ENCODE assay signal across 8 cellular contexts in the genomic region with DNA sequence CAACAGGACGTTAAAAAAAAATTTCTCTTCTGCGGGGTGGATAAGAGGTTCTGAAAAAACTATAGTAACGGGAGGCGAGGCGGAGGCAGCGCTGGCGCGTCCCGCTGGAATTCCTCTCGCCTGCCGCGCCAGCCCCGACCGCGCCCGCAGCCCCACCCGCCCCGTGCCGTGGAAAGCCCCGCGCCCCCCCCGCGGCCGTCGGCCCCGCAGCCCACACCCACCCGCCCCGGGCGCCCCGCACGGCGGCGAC. TPM values are rescaled to one million over a fixed set of nuclear protein-coding genes. Genes with fewer than 3 reads are reported as not detected.
DNase-seq lines count a peak whose midpoint lies in the region; ATAC-seq, FAIRE-seq and TF ChIP-seq lines count a peak whose summit lies in the region.

No MANE protein-coding gene starts in this region.

- H3K9me3 ChIP-seq in OCI-LY7 (ENCODE audit: low read length) (no peaks in the 10 kb centered on the region), pancreas (no peaks in the 10 kb centered on the region)

- peak overlapping the region; percentile 72 for H3K4me3 ChIP-seq in OCI-LY7 (ENCODE audit: low read depth, low read length, poor library complexity, severe bottlenecking)
- H3K4me3 ChIP-seq in pancreas, result peak overlapping the region; percentile 70 to 89 (median 84)

- ATAC-seq in GM21528 (IDR thresholded peaks at IDR 0.05; ENCODE audit: low FRiP score, unreplicated experiment) (peak; percentile 31), esophagus mucosa (peak; percentile 45), pancreas (peak; percentile 16 to 29 (median 28))

- H2AFZ ChIP-seq in OCI-LY7 (ENCODE audit: low read length), result peak overlapping the region; percentile 67; the same call in 1 of the 2 replicates

- peak overlapping the region; percentile 18 to 97 (median 90) for H3K27ac Mint-ChIP-seq in CD14-positive monocyte

- H3K27me3 Mint-ChIP-seq in CD14-positive monocyte (ENCODE audit: low read depth in 3 of 3), result peaks cover 0 to 3% (median 2%) of the 10 kb centered on the region in 3 donors

- peak overlapping the region; percentile 65; the same call in 1 of the 2 replicates for H3K4me2 ChIP-seq in OCI-LY7 (ENCODE audit: low read length)

- peak overlapping the region; percentile 48 to 67 for H3K4me3 Mint-ChIP-seq in CD14-positive monocyte

- H3K4me1 ChIP-seq in OCI-LY7 (ENCODE audit: insufficient read depth, low read length, poor library complexity, severe bottlenecking), result peaks cover 18% of the 10 kb centered on the region
- H3K4me1 ChIP-seq in pancreas, result peaks cover 0 to 18% (median 11%) of the 10 kb centered on the region in 3 donors

- no peaks in the 10 kb centered on the region for H3K36me3 ChIP-seq in OCI-LY7 (ENCODE audit: insufficient read depth, low read length)
- H3K36me3 ChIP-seq in pancreas, result no peaks in the 10 kb centered on the region

- FAIRE-seq in pancreas (lab: Jason Lieb, UNC), result no peak

- no TSS peak for BruUV-seq in OCI-LY7 (replicated peaks; lab: Mats Ljungman, UMichigan)

- CTCF ChIA-PET in OCI-LY7 (lab: Charles Lee; ENCODE audit: unreplicated experiment), result no interaction called here

- DNase-seq in CD14-positive monocyte (ENCODE audit: low spot score), result no peak
- DNase-seq in OCI-LY7 (ENCODE audit: low spot score), result no peak
- DNase-seq in pancreas, result no peak
- no peak for DNase-seq in NCI-H128 (lab: John Stamatoyannopoulos, UW; ENCODE audit: unreplicated experiment)
- DNase-seq in GM10266 (ENCODE audit: extremely low spot score), result no peak
- no peak for DNase-seq in DMS79 (lab: John Stamatoyannopoulos, UW)

- WGBS in pancreas, 2 donors, result 0% methylated on average over 2 to 33 of the region's 33 CpGs

- peaks cover 0 to 3% (median 0%) of the 10 kb centered on the region in 7 donors for H3K9me3 Mint-ChIP-seq in CD14-positive monocyte

- peaks cover 35% of the 10 kb centered on the region for H3K79me2 ChIP-seq in OCI-LY7 (ENCODE audit: insufficient read depth, low read depth, low read length)

- intact Hi-C loops in CD14-positive monocyte (cut with micrococcal nuclease) (loop anchor here in 1 of 2 donors (5.0 kb wide), 1 partner anchor 57 kb away; no protein-coding TSS in a partner anchor), OCI-LY7 (cut with micrococcal nuclease; ENCODE audit: unreplicated experiment) (loop anchor here (5.0 kb wide), 1 partner anchor 687 kb away; a partner anchor contains a TSS), pancreas (cut with DNase I) (no loop called here)

- H3K36me3 Mint-ChIP-seq in CD14-positive monocyte, result peaks cover 4 to 11% of the 10 kb centered on the region in 2 donors

- H3K4me1 Mint-ChIP-seq in CD14-positive monocyte, result peaks cover 32% of the 10 kb centered on the region

- POLR2A ChIA-PET in OCI-LY7 (lab: Charles Lee), result no interaction called here

- peak overlapping the region; percentile 74 for H3K27ac ChIP-seq in OCI-LY7 (ENCODE audit: low read depth, low read length, poor library complexity, severe bottlenecking)
- peak overlapping the region; percentile 94 to 100 (median 100) for H3K27ac ChIP-seq in pancreas

- no peak for TF ChIP-seq CTCF in CD14-positive monocyte (IDR thresholded peaks at IDR 0.05)
- TF ChIP-seq CTCF in OCI-LY7 (conservative IDR thresholded peaks at IDR 0.05; ENCODE audit: low read length), result no peak
- TF ChIP-seq CTCF in pancreas (IDR thresholded peaks at IDR 0.05), result no peak
- no peak for TF ChIP-seq CTCF in GM10266 (IDR thresholded peaks at IDR 0.05; ENCODE audit: control insufficient read depth, insufficient read depth, low read depth, missing control alignments)

- peaks cover 28% of the 10 kb centered on the region for H4K20me1 ChIP-seq in OCI-LY7 (ENCODE audit: insufficient read depth, low read length)

- H3K27me3 ChIP-seq in pancreas, result no peaks in the 10 kb centered on the region

- no peaks in the 10 kb centered on the region for H3K9me2 ChIP-seq in OCI-LY7 (ENCODE audit: insufficient read depth, low read length)

RNA-seq across cellular contexts. Expression of a gene that starts 0.5 kb away (rescaled TPM):
- polyA plus RNA-seq in CD14-positive monocyte, result 10 to 100 TPM; 24.3 to 71.8 TPM
- total RNA-seq in OCI-LY7 (2014; rRNA removed; shearing (Covaris generic)), result 54.4 and 55.4 TPM in 2 replicates
- total RNA-seq in OCI-LY7 (2022), result 72.7 and 74.5 TPM in 2 replicates
- 39.6 TPM for total RNA-seq in esophagus mucosa
- total RNA-seq in pancreas, result 10 to 100 TPM; 18.0 to 52.6 (median 26.5) TPM
- polyA plus RNA-seq in pancreas, result 10 to 100 TPM in 1 of 2 donors, 1 to 10 TPM in 1; 9.0 to 12.0 TPM
